In the genomic region with DNA sequence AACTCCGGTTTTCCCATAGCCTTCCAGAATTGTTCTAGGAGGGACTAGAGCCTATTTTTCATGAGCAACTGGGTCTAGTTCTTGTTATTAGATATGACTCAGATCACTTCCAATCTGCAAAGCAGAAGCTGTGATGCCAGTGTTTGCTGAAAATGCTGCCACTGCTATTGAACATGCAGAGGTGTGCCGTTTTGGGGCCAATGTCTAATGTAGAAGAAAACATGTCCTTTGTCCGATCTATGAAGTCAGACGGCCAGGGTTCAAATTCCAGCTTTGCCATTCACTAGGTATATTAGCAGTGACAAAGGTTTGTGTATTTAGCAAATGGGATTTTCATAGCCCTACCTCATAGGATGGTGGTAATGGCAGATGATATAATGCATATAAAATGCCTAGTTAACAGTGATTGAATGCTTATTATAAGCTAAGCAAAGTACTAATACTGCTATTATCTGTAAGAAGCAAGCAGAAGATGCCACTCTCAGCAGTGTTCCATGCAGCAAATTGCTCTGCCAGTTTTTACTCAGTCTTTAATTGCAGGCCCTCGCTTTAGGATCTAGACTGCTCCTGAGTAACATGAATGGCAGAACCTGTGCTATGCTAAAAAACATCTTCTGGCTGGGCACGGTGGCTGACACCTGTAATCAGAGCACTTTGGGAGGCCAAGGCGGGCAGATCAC, we compare ENCODE assay signal across 1 cellular context.
TF ChIP-seq lines count a peak whose summit lies in the region.

No MANE protein-coding gene starts in this region.

TF ChIP-seq in HepG2, 621 proteins besides CTCF, POLR2A, EP300 and RAD21 (continued from another document and continues in another):
- TF ChIP-seq KIAA2018 (CRISPR knock-in tag; IDR thresholded peaks at IDR 0.05; ENCODE audit: borderline replicate concordance) (no peak), HMGXB4 (CRISPR knock-in tag; IDR thresholded peaks at IDR 0.05; ENCODE audit: borderline replicate concordance in 1 of 2, low read depth in 1 of 2) (peak in 1 of 2 experiments; percentile 20; a peak in 1 of 4 replicates), ZNF83 (CRISPR knock-in tag; IDR thresholded peaks at IDR 0.05; ENCODE audit: borderline replicate concordance) (no peak), NPAS2 (CRISPR knock-in tag; IDR thresholded peaks at IDR 0.05; ENCODE audit: borderline replicate concordance) (no peak), FOXA1 (IDR thresholded peaks at IDR 0.05) (no peak), FOXA1 (CRISPR knock-in tag; IDR thresholded peaks at IDR 0.05) (peak; percentile 66), ZNF180 (CRISPR knock-in tag; IDR thresholded peaks at IDR 0.05; ENCODE audit: borderline replicate concordance, low read depth) (no peak), SP2 (CRISPR knock-in tag; IDR thresholded peaks at IDR 0.05) (no peak), ZNF350 (CRISPR knock-in tag; IDR thresholded peaks at IDR 0.05; ENCODE audit: borderline replicate concordance, low read depth) (peak; percentile 18; the same call in 1 of the 2 replicates), NFKBIZ (CRISPR knock-in tag; IDR thresholded peaks at IDR 0.05) (no peak), HNRNPUL1 (IDR thresholded peaks at IDR 0.05; ENCODE audit: low read depth, low read length) (no peak), SP1 (IDR thresholded peaks at IDR 0.05) (no peak), SP1 (CRISPR knock-in tag; IDR thresholded peaks at IDR 0.05) (0 out of 2 replicates have a peak, but pooled peaks have one; percentile 20), HHEX (CRISPR knock-in tag; IDR thresholded peaks at IDR 0.05) (peak; percentile 17; the same call in 1 of the 2 replicates), MEF2D (CRISPR knock-in tag; IDR thresholded peaks at IDR 0.05) (peak; percentile 76), ZNF850 (CRISPR knock-in tag; conservative IDR thresholded peaks at IDR 0.05) (no peak), PAXIP1 (CRISPR knock-in tag; conservative IDR thresholded peaks at IDR 0.05) (peak; percentile 99), MXD4 (CRISPR knock-in tag; IDR thresholded peaks at IDR 0.05) (no peak), ZNF766 (CRISPR knock-in tag; IDR thresholded peaks at IDR 0.05; ENCODE audit: borderline replicate concordance) (no peak), ZBTB3 (CRISPR knock-in tag; IDR thresholded peaks at IDR 0.05; ENCODE audit: borderline replicate concordance, low read depth) (no peak), TP53 (CRISPR knock-in tag; conservative IDR thresholded peaks at IDR 0.05) (no peak), MED8 (CRISPR knock-in tag; IDR thresholded peaks at IDR 0.05; ENCODE audit: insufficient replicate concordance) (no peak), CC2D1A (CRISPR knock-in tag; IDR thresholded peaks at IDR 0.05) (no peak), SOX6 (IDR thresholded peaks at IDR 0.05) (no peak), SOX6 (CRISPR knock-in tag; IDR thresholded peaks at IDR 0.05) (peak; percentile 95), ZNF431 (CRISPR knock-in tag; IDR thresholded peaks at IDR 0.05; ENCODE audit: borderline replicate concordance, low read depth) (no peak), ZNF580 (CRISPR knock-in tag; IDR thresholded peaks at IDR 0.05; ENCODE audit: borderline replicate concordance, low read depth) (no peak), ZEB1 (IDR thresholded peaks at IDR 0.05; ENCODE audit: insufficient replicate concordance, low read depth) (peak; percentile 67), POLR2G (IDR thresholded peaks at IDR 0.05; ENCODE audit: low read depth, low read length) (no peak), PITX1 (CRISPR knock-in tag; IDR thresholded peaks at IDR 0.05) (peak; percentile 89), NFRKB (IDR thresholded peaks at IDR 0.05) (no peak), NR1H2 (CRISPR knock-in tag; IDR thresholded peaks at IDR 0.05; ENCODE audit: borderline replicate concordance, low read depth) (no peak), RFX1 (IDR thresholded peaks at IDR 0.05) (no peak), TFDP2 (CRISPR knock-in tag; IDR thresholded peaks at IDR 0.05) (0 out of 2 replicates have a peak, but pooled peaks have one; percentile 33)
- TF ChIP-seq, protein P1, sequence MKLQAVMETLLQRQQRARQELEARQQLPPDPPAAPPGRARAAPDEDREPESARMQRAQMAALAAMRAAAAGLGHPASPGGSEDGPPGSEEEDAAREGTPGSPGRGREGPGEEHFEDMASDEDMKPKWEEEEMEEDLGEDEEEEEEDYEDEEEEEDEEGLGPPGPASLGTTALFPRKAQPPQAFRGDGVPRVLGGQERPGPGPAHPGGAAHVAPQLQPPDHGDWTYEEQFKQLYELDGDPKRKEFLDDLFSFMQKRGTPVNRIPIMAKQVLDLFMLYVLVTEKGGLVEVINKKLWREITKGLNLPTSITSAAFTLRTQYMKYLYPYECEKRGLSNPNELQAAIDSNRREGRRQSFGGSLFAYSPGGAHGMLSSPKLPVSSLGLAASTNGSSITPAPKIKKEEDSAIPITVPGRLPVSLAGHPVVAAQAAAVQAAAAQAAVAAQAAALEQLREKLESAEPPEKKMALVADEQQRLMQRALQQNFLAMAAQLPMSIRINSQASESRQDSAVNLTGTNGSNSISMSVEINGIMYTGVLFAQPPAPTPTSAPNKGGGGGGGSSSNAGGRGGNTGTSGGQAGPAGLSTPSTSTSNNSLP (IDR thresholded peaks at IDR 0.05; ENCODE audit: low read depth, low read length): peak; percentile 96
- TF ChIP-seq, protein P2, sequence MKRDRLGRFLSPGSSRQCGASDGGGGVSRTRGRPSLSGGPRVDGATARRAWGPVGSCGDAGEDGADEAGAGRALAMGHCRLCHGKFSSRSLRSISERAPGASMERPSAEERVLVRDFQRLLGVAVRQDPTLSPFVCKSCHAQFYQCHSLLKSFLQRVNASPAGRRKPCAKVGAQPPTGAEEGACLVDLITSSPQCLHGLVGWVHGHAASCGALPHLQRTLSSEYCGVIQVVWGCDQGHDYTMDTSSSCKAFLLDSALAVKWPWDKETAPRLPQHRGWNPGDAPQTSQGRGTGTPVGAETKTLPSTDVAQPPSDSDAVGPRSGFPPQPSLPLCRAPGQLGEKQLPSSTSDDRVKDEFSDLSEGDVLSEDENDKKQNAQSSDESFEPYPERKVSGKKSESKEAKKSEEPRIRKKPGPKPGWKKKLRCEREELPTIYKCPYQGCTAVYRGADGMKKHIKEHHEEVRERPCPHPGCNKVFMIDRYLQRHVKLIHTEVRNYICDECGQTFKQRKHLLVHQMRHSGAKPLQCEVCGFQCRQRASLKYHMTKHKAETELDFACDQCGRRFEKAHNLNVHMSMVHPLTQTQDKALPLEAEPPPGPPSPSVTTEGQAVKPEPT (CRISPR knock-in tag; IDR thresholded peaks at IDR 0.05; ENCODE audit: low read depth): no peak
